In genomic region chr4:147516133-147516532, GRCh38 we compare ENCODE assay signal across 27 cellular contexts. TPM values are rescaled to one million over a fixed set of nuclear protein-coding genes. Genes with fewer than 3 reads are reported as not detected.
DNase-seq lines count a peak whose midpoint lies in the region; ATAC-seq, FAIRE-seq and TF ChIP-seq lines count a peak whose summit lies in the region.
"Had no signal": no experiment of that assay in that cellular context is flagged by ENCODE, and none has a peak within 500 bp of the region (broad histone marks: within the 10 kb centered on the region; RNA-seq: fewer than 3 reads in every experiment).

No MANE protein-coding gene starts in this region.

- no peaks in the 10 kb centered on the region for H3K79me2 ChIP-seq in OCI-LY3 (ENCODE audit: low read length)

- no peak for ATAC-seq in HG02588 (IDR thresholded peaks at IDR 0.05; ENCODE audit: unreplicated experiment)
- ATAC-seq in GM19324 (IDR thresholded peaks at IDR 0.05; ENCODE audit: low FRiP score, unreplicated experiment): no peak
- ATAC-seq in HG03039 (IDR thresholded peaks at IDR 0.05; ENCODE audit: unreplicated experiment): no peak
- ATAC-seq: A549, HCT116, HepG2, PC-3 had no signal

- no peak for FAIRE-seq in GM12891 (lab: Jason Lieb, UNC)
- FAIRE-seq: A549, D721Med, HepG2 had no signal

- no peak overlapping the region for H3K4me2 ChIP-seq in OCI-LY3 (ENCODE audit: low read length)
- H3K4me2 ChIP-seq: A549 had no signal

- H3K4me3 ChIP-seq in OCI-LY3 (ENCODE audit: low read length): no peak overlapping the region
- H3K4me3 ChIP-seq: A549; BLaER1 treated with 17β-estradiol and CSF1 and Interleukin-3, amounts not matched to agents 10 nM and 100 nM had no signal

- no peaks in the 10 kb centered on the region for H3K27me3 ChIP-seq in OCI-LY3 (ENCODE audit: low read depth, low read length)
- H3K27me3 ChIP-seq: BLaER1 treated with 17β-estradiol and CSF1 and Interleukin-3, amounts not matched to agents 10 nM and 100 nM had no signal

- H3K27ac ChIP-seq in OCI-LY3 (ENCODE audit: low read length): no peak overlapping the region
- H3K27ac ChIP-seq: A549; BLaER1 treated with 17β-estradiol and CSF1 and Interleukin-3, amounts not matched to agents 10 nM and 100 nM had no signal

- peak overlapping the region; percentile 75 for H2AFZ ChIP-seq in OCI-LY3 (ENCODE audit: low read depth, low read length)

- peaks cover 18% of the 10 kb centered on the region for H3K4me1 ChIP-seq in OCI-LY3 (ENCODE audit: low read length)
- H3K4me1 ChIP-seq: A549; BLaER1 treated with 17β-estradiol and CSF1 and Interleukin-3, amounts not matched to agents 10 nM and 100 nM had no signal

- no peak overlapping the region for H3K4me3 Mint-ChIP-seq in mesothelial cell of epicardium
- H3K4me3 Mint-ChIP-seq: CD4-positive, alpha-beta T cell had no signal

- DNase-seq in GM12891 (ENCODE audit: insufficient read length, low spot score) (no peak), GM20000 (ENCODE audit: low spot score) (peak; percentile 6), mesothelial cell of epicardium (ENCODE audit: low spot score in 2 of 2, unreplicated experiment in 2 of 2) (no peak)
- DNase-seq: AML-193; CD4-positive, alpha-beta T cell; KBM-7; MM.1S; NCI-H1092 treated with DMSO at 0.1 percent for 48 hours; NCI-H1436; NCI-H187; NCI-H2081 treated with DMSO at 0.1 percent for 48 hours; NCI-H2171; NCI-H226; NCI-H510A; NCI-H69; T-helper 1 cell had no signal

- H3K9ac ChIP-seq in OCI-LY3 (ENCODE audit: low read length): no peak overlapping the region
- H3K9ac ChIP-seq: BLaER1 treated with 17β-estradiol and CSF1 and Interleukin-3, amounts not matched to agents 10 nM and 100 nM had no signal

- H3K36me3 Mint-ChIP-seq in mesothelial cell of epicardium: peaks cover 38% of the 10 kb centered on the region

- no peaks in the 10 kb centered on the region for H3K9me3 ChIP-seq in OCI-LY3 (ENCODE audit: insufficient read depth, low read length)
- H3K9me3 ChIP-seq: A549; BLaER1 treated with 17β-estradiol and CSF1 and Interleukin-3, amounts not matched to agents 10 nM and 100 nM had no signal

- H3K9me3 Mint-ChIP-seq in mesothelial cell of epicardium: no peaks in the 10 kb centered on the region
- H3K9me3 Mint-ChIP-seq: CD4-positive, alpha-beta T cell had no signal

- H3K4me1 Mint-ChIP-seq in mesothelial cell of epicardium: peaks cover 48% of the 10 kb centered on the region

- no peak for TF ChIP-seq POLR2A in GM12891 (IDR thresholded peaks at IDR 0.05; ENCODE audit: low read depth, low read length)

- no peaks in the 10 kb centered on the region for H3K36me3 ChIP-seq in OCI-LY3 (replicated peaks; ENCODE audit: low read depth, low read length)
- H3K36me3 ChIP-seq: BLaER1 treated with 17β-estradiol and CSF1 and Interleukin-3, amounts not matched to agents 10 nM and 100 nM had no signal

- H4K20me1 ChIP-seq in OCI-LY3 (ENCODE audit: insufficient read depth, low read length): no peaks in the 10 kb centered on the region
- H4K20me1 ChIP-seq: BLaER1 treated with 17β-estradiol and CSF1 and Interleukin-3, amounts not matched to agents 10 nM and 100 nM had no signal

- H3K27ac Mint-ChIP-seq in mesothelial cell of epicardium: peak overlapping the region; percentile 65
- H3K27ac Mint-ChIP-seq: CD4-positive, alpha-beta T cell had no signal

- no peaks in the 10 kb centered on the region for H3K27me3 Mint-ChIP-seq in mesothelial cell of epicardium (ENCODE audit: low read depth)

- TF ChIP-seq CTCF in GM20000 (IDR thresholded peaks at IDR 0.05; ENCODE audit: extremely low read depth, missing control alignments) (no peak), OCI-LY3 (IDR thresholded peaks at IDR 0.05; ENCODE audit: low read depth, low read length) (no peak), mesothelial cell of epicardium (IDR thresholded peaks at IDR 0.05; ENCODE audit: unreplicated experiment) (no peak)

TF ChIP-seq in GM12891, 5 proteins besides CTCF, POLR2A, EP300 and RAD21:
- TF ChIP-seq SPI1 (IDR thresholded peaks at IDR 0.05; ENCODE audit: low read depth, low read length) (peak; percentile 83), POU2F2 (IDR thresholded peaks at IDR 0.05; ENCODE audit: low read depth, low read length) (no peak), POLR2AphosphoS5 (IDR thresholded peaks at IDR 0.05; ENCODE audit: low read depth, low read length) (no peak), PAX5 (IDR thresholded peaks at IDR 0.05; ENCODE audit: insufficient read depth, low read length, severe bottlenecking) (no peak), TAF1 (IDR thresholded peaks at IDR 0.05; ENCODE audit: low read depth, low read length) (no peak)

RNA-seq across cellular contexts. Expression of gene EDNRA, which starts 35.2 kb away (rescaled TPM):
- polyA plus RNA-seq in GM12891 (2012; ENCODE audit: low read depth, missing spikeins): 0.09 TPM
- 135 to 140 TPM (median 135 TPM) in 3 replicates for total RNA-seq in mesothelial cell of epicardium
- total RNA-seq: CD4-positive, alpha-beta T cell; H4; HepG2 had no signal
- polyA plus RNA-seq: HepG2 had no signal
